Comparison of ENCODE assay signal across 1 cellular context in the genomic region with DNA sequence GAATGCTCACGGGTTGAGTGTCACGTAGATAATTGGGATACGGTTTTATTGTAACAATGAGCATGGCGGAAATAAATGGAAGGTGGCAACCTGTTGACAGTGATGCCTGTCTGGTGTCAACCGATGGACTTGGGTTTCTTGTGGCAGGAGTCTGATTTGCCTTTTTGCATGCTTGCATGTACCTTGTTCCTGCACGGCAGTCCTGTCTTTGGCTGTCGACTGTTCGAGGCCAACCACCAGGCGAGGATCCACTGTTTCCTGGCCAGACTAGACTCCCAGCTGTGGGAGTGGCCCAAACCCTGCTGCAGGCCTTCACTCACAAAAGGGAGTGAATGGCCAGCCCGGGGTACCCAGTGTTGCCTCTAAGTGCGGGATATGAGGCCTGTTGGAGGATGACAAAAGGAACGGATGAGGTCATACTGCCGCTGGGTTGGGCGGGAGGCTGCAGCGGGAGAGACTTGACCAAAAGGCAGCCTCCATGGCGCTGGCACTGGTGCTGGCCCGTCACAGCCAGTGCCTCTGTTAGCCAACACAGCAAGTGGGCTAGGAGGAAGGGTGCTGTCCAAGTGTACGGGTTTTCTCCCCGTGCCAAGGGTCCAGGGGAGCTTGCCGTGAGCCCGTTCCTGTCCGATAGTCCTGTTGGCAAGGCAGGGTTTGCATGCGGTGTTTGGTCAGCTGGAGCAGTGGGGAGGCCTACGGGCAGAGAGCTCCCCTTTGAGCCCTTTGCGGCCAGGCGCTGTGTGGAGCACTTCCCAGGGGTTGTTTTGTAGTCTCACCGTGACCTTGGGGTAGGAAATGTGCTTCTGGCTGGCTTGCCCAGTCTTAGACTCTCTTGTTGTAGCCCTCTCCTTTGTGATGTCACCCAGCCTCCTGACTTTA.
A peak's percentile ranks its signal among the peaks of the same experiment; 100 is the strongest.
TF ChIP-seq lines count a peak whose summit lies in the region.

No MANE protein-coding gene starts in this region.

TF ChIP-seq in HEK293, 187 proteins besides CTCF, POLR2A, EP300 and RAD21 (continued from another document):
- TF ChIP-seq PRDM10 (tag by site-specific recombination; IDR thresholded peaks at IDR 0.05): no peak
- peak; percentile 34; the same call in 1 of the 2 replicates for TF ChIP-seq ZNF366 (tag by site-specific recombination; conservative IDR thresholded peaks at IDR 0.05)
- TF ChIP-seq ZNF132 (tag by site-specific recombination; IDR thresholded peaks at IDR 0.05; ENCODE audit: borderline replicate concordance): no peak
- TF ChIP-seq ZBTB21 (tag by site-specific recombination; IDR thresholded peaks at IDR 0.05): peak; percentile 90
- TF ChIP-seq GLIS2 (tag by site-specific recombination; IDR thresholded peaks at IDR 0.05): no peak
- TF ChIP-seq ZNF138 (tag by site-specific recombination; IDR thresholded peaks at IDR 0.05; ENCODE audit: borderline replicate concordance): no peak
- TF ChIP-seq ZNF549 (tag by site-specific recombination; IDR thresholded peaks at IDR 0.05): no peak
- TF ChIP-seq HOXD13 (CRISPR knock-in tag; IDR thresholded peaks at IDR 0.05; ENCODE audit: borderline replicate concordance): no peak
- no peak for TF ChIP-seq RBAK (tag by site-specific recombination; IDR thresholded peaks at IDR 0.05)
- TF ChIP-seq, protein P1, sequence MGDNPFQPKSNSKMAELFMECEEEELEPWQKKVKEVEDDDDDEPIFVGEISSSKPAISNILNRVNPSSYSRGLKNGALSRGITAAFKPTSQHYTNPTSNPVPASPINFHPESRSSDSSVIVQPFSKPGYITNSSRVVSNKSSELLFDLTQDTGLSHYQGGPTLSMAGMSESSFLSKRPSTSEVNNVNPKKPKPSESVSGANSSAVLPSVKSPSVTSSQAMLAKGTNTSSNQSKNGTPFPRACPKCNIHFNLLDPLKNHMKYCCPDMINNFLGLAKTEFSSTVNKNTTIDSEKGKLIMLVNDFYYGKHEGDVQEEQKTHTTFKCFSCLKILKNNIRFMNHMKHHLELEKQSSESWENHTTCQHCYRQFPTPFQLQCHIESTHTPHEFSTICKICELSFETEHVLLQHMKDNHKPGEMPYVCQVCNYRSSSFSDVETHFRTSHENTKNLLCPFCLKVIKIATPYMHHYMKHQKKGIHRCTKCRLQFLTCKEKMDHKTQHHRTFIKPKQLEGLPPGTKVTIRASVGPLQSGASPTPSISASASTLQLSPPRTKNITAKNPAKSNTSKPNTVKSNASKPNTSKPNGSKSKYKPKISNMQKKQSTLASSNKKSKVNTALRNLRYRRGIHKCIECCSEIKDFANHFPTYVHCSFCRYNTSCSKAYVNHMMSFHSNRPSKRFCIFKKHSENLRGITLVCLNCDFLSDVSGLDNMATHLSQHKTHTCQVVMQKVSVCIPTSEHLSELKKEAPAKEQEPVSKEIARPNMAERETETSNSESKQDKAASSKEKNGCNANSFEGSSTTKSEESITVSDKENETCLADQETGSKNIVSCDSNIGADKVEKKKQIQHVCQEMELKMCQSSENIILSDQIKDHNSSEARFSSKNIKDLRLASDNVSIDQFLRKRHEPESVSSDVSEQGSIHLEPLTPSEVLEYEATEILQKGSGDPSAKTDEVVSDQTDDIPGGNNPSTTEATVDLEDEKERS (tag by site-specific recombination; IDR thresholded peaks at IDR 0.05): no peak
- TF ChIP-seq ZNF362 (tag by site-specific recombination; IDR thresholded peaks at IDR 0.05): no peak
- 0 out of 2 replicates have a peak, but pooled peaks have one; percentile 42 for TF ChIP-seq SP3 (tag by site-specific recombination; IDR thresholded peaks at IDR 0.05)
- no peak for TF ChIP-seq ZNF571 (tag by site-specific recombination; IDR thresholded peaks at IDR 0.05)
- TF ChIP-seq ZNF24 (tag by site-specific recombination; IDR thresholded peaks at IDR 0.05): no peak
- 0 out of 2 replicates have a peak, but pooled peaks have one; percentile 18 for TF ChIP-seq ZXDB (tag by site-specific recombination; IDR thresholded peaks at IDR 0.05)
- no peak for TF ChIP-seq BCL11B (tag by site-specific recombination; IDR thresholded peaks at IDR 0.05; ENCODE audit: low read depth)
- TF ChIP-seq ZNF133 (tag by site-specific recombination; IDR thresholded peaks at IDR 0.05): no peak
- peak; percentile 95 for TF ChIP-seq ZNF629 (tag by site-specific recombination; IDR thresholded peaks at IDR 0.05)
- no peak for TF ChIP-seq ZNF302 (tag by site-specific recombination; IDR thresholded peaks at IDR 0.05; ENCODE audit: low read depth)
- no peak for TF ChIP-seq ZBTB48 (tag by site-specific recombination; IDR thresholded peaks at IDR 0.05)
- TF ChIP-seq KLF1 (tag by site-specific recombination; IDR thresholded peaks at IDR 0.05): peak; percentile 50; the same call in 1 of the 2 replicates
- TF ChIP-seq ZNF529 (tag by site-specific recombination; IDR thresholded peaks at IDR 0.05; ENCODE audit: insufficient replicate concordance): no peak
- TF ChIP-seq, protein P2, sequence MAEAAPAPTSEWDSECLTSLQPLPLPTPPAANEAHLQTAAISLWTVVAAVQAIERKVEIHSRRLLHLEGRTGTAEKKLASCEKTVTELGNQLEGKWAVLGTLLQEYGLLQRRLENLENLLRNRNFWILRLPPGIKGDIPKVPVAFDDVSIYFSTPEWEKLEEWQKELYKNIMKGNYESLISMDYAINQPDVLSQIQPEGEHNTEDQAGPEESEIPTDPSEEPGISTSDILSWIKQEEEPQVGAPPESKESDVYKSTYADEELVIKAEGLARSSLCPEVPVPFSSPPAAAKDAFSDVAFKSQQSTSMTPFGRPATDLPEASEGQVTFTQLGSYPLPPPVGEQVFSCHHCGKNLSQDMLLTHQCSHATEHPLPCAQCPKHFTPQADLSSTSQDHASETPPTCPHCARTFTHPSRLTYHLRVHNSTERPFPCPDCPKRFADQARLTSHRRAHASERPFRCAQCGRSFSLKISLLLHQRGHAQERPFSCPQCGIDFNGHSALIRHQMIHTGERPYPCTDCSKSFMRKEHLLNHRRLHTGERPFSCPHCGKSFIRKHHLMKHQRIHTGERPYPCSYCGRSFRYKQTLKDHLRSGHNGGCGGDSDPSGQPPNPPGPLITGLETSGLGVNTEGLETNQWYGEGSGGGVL (tag by site-specific recombination; IDR thresholded peaks at IDR 0.05): peak; percentile 11; the same call in 1 of the 2 replicates
- TF ChIP-seq ZBTB8A (tag by site-specific recombination; IDR thresholded peaks at IDR 0.05): no peak; the same call in 1 of the 2 replicates
- peak; percentile 47; the same call in 1 of the 2 replicates for TF ChIP-seq WT1 (tag by site-specific recombination; IDR thresholded peaks at IDR 0.05)
- TF ChIP-seq SCRT2 (tag by site-specific recombination; IDR thresholded peaks at IDR 0.05): peak; percentile 99
- no peak for TF ChIP-seq ZNF560 (tag by site-specific recombination; IDR thresholded peaks at IDR 0.05; ENCODE audit: borderline replicate concordance)
- TF ChIP-seq KLF8 (tag by site-specific recombination; IDR thresholded peaks at IDR 0.05): peak; percentile 42; the same call in 1 of the 2 replicates
- TF ChIP-seq ZNF639 (tag by site-specific recombination; IDR thresholded peaks at IDR 0.05): 0 out of 2 replicates have a peak, but pooled peaks have one; percentile 42
- TF ChIP-seq ZNF514 (tag by site-specific recombination; IDR thresholded peaks at IDR 0.05): no peak
- no peak for TF ChIP-seq ZNF416 (tag by site-specific recombination; IDR thresholded peaks at IDR 0.05)
- TF ChIP-seq ZNF621 (tag by site-specific recombination; IDR thresholded peaks at IDR 0.05): no peak
- TF ChIP-seq ZNF157 (tag by site-specific recombination; IDR thresholded peaks at IDR 0.05): no peak
- TF ChIP-seq ZNF169 (tag by site-specific recombination; IDR thresholded peaks at IDR 0.05): no peak
- TF ChIP-seq KLF16 (tag by site-specific recombination; IDR thresholded peaks at IDR 0.05): no peak; the same call in 1 of the 2 replicates
- TF ChIP-seq ZNF391 (tag by site-specific recombination; IDR thresholded peaks at IDR 0.05; ENCODE audit: borderline replicate concordance, low read depth): peak; percentile 58
- peak; percentile 79 for TF ChIP-seq ZNF449 (tag by site-specific recombination; IDR thresholded peaks at IDR 0.05)
- no peak for TF ChIP-seq ZNF791 (tag by site-specific recombination; IDR thresholded peaks at IDR 0.05)
- TF ChIP-seq ZNF2 (tag by site-specific recombination; IDR thresholded peaks at IDR 0.05): no peak; the same call in 1 of the 2 replicates
- TF ChIP-seq GFI1B (tag by site-specific recombination; IDR thresholded peaks at IDR 0.05): no peak
- peak; percentile 98 for TF ChIP-seq SCRT1 (tag by site-specific recombination; IDR thresholded peaks at IDR 0.05; ENCODE audit: borderline replicate concordance)
TF ChIP-seq in HEK293: peak in this region for 36.
